14 cellular contexts compared by ENCODE assay signal in genomic region chr20:3935295-3935955, GRCh38. TPM values are rescaled to one million over a fixed set of nuclear protein-coding genes. Genes with fewer than 3 reads are reported as not detected.
DNase-seq lines count a peak whose midpoint lies in the region; ATAC-seq and TF ChIP-seq lines count a peak whose summit lies in the region.
"Had no signal": no experiment of that assay in that cellular context is flagged by ENCODE, and none has a peak within 500 bp of the region (broad histone marks: within the 10 kb centered on the region; RNA-seq: fewer than 3 reads in every experiment).

No MANE protein-coding gene starts in this region.

- H3K4me1 Mint-ChIP-seq in CD4-positive, alpha-beta memory T cell, result peaks cover 9 to 36% (median 24%) of the 10 kb centered on the region in 4 donors
- peaks cover 51% of the 10 kb centered on the region for H3K4me1 Mint-ChIP-seq in glutamatergic neuron (ENCODE audit: low read depth, unreplicated experiment)
- H3K4me1 Mint-ChIP-seq in activated CD8-positive, alpha-beta T cell treated with anti-CD3 and anti-CD28 coated beads, Interleukin-2, amount 10 ng/mL, durations not matched to agents 7 days and 5 days (ENCODE audit: low read depth), result peaks cover 18% of the 10 kb centered on the region

- no peak for ATAC-seq in activated CD8-positive, alpha-beta T cell treated with anti-CD3 and anti-CD28 coated beads, Interleukin-2, amount 10 ng/mL, durations not matched to agents 7 days and 5 days
- ATAC-seq in GM19397 (IDR thresholded peaks at IDR 0.05; ENCODE audit: unreplicated experiment), result no peak
- ATAC-seq in GM18870 (IDR thresholded peaks at IDR 0.05; ENCODE audit: unreplicated experiment), result no peak

- H3K4me3 Mint-ChIP-seq in CD4-positive, alpha-beta memory T cell, result no peak overlapping the region
- peak overlapping the region; percentile 38 for H3K4me3 Mint-ChIP-seq in glutamatergic neuron (ENCODE audit: unreplicated experiment)
- H3K4me3 Mint-ChIP-seq in activated CD8-positive, alpha-beta T cell treated with anti-CD3 and anti-CD28 coated beads, Interleukin-2, amount 10 ng/mL, durations not matched to agents 7 days and 5 days, result no peak overlapping the region
- H3K4me3 Mint-ChIP-seq: activated naive CD4-positive, alpha-beta T cell treated with anti-CD3 and anti-CD28 coated beads, Interleukin-2, amount 10 ng/mL, durations not matched to agents 7 days and 5 days; type B pancreatic cell had no signal

- DNase-seq in CD4-positive, alpha-beta memory T cell, result no peak
- DNase-seq in RWPE1 (ENCODE audit: low spot score) (no peak), glutamatergic neuron (no peak), spleen (no peak), SIG-M5 treated with dmso at 0.1 percent for 504 hours (lab: John Stamatoyannopoulos, UW; ENCODE audit: unreplicated experiment) (no peak)
- DNase-seq in activated CD8-positive, alpha-beta T cell treated with anti-CD3 and anti-CD28 coated beads, Interleukin-2, amount 10 ng/mL, durations not matched to agents 7 days and 5 days, result no peak
- DNase-seq: activated naive CD4-positive, alpha-beta T cell treated with anti-CD3 and anti-CD28 coated beads, Interleukin-2, amount 10 ng/mL, durations not matched to agents 7 days and 5 days; effector memory CD4-positive, alpha-beta T cell; NCI-H146; Peyer's patch; stimulated activated CD4-positive, alpha-beta T cell treated with anti-CD3 and anti-CD28 coated beads, Interleukin-4, amount 100 ng/mL, for 1 hour had no signal

- CTCF ChIA-PET in CD4-positive, alpha-beta memory T cell (lab: Charles Lee; ENCODE audit: partially characterized antibody), result no interaction called here
- CTCF ChIA-PET in RWPE1 (lab: Yijun Ruan, JAX), result interaction anchor here (0.6 kb wide), 1 partner anchor 259 kb away, joined by 3 read pairs; no protein-coding TSS in a partner anchor
- CTCF ChIA-PET in activated CD8-positive, alpha-beta T cell treated with anti-CD3 and anti-CD28 coated beads, Interleukin-2, amount 10 ng/mL, durations not matched to agents 7 days and 5 days (lab: Charles Lee), result no interaction called here

- peak overlapping the region in 6 of 7 donors; percentile 24 to 87 (median 66) for H3K27ac Mint-ChIP-seq in CD4-positive, alpha-beta memory T cell
- peak overlapping the region; percentile 81 for H3K27ac Mint-ChIP-seq in glutamatergic neuron (ENCODE audit: unreplicated experiment)
- no peak overlapping the region for H3K27ac Mint-ChIP-seq in activated CD8-positive, alpha-beta T cell treated with anti-CD3 and anti-CD28 coated beads, Interleukin-2, amount 10 ng/mL, durations not matched to agents 7 days and 5 days
- H3K27ac Mint-ChIP-seq: activated naive CD4-positive, alpha-beta T cell treated with anti-CD3 and anti-CD28 coated beads, Interleukin-2, amount 10 ng/mL, durations not matched to agents 7 days and 5 days; type B pancreatic cell had no signal

- POLR2A ChIA-PET in CD4-positive, alpha-beta memory T cell (lab: Charles Lee; ENCODE audit: partially characterized antibody), result interaction anchor here (1.0 kb wide), 1 partner anchor 29 kb away, joined by 3 read pairs; no protein-coding TSS in a partner anchor
- POLR2A ChIA-PET in RWPE1 (lab: Yijun Ruan, JAX; ENCODE audit: low non-redundant PET), result no interaction called here
- POLR2A ChIA-PET in activated CD8-positive, alpha-beta T cell treated with anti-CD3 and anti-CD28 coated beads, Interleukin-2, amount 10 ng/mL, durations not matched to agents 7 days and 5 days (lab: Charles Lee), result no interaction called here

- peaks cover 0 to 12% (median 4%) of the 10 kb centered on the region in 8 donors for H3K9me3 Mint-ChIP-seq in CD4-positive, alpha-beta memory T cell
- H3K9me3 Mint-ChIP-seq in glutamatergic neuron (ENCODE audit: unreplicated experiment), result peaks cover 12% of the 10 kb centered on the region
- peaks cover 3% of the 10 kb centered on the region for H3K9me3 Mint-ChIP-seq in activated CD8-positive, alpha-beta T cell treated with anti-CD3 and anti-CD28 coated beads, Interleukin-2, amount 10 ng/mL, durations not matched to agents 7 days and 5 days (ENCODE audit: insufficient read depth)
- H3K9me3 Mint-ChIP-seq: type B pancreatic cell had no signal

- no peak overlapping the region for H3K4me3 ChIP-seq in CD4-positive, alpha-beta memory T cell (ENCODE audit: low read length in 2 of 2)
- H3K4me3 ChIP-seq in spleen, result no peak overlapping the region
- H3K4me3 ChIP-seq: Peyer's patch had no signal

- no peaks in the 10 kb centered on the region for H3K27me3 ChIP-seq in CD4-positive, alpha-beta memory T cell (ENCODE audit: insufficient read depth, low read length)
- H3K27me3 ChIP-seq in spleen (replicated peaks in 1 of 7), result no peaks in the 10 kb centered on the region
- H3K27me3 ChIP-seq: Peyer's patch had no signal

- H3K4me1 ChIP-seq in CD4-positive, alpha-beta memory T cell (ENCODE audit: insufficient read depth, low read length), result peaks cover 18% of the 10 kb centered on the region
- H3K4me1 ChIP-seq in spleen, result peaks cover 5 to 52% (median 30%) of the 10 kb centered on the region in 6 donors

- TF ChIP-seq CTCF in RWPE1 (conservative IDR thresholded peaks at IDR 0.05; ENCODE audit: low read depth), result no peak
- TF ChIP-seq CTCF in glutamatergic neuron (IDR thresholded peaks at IDR 0.05; ENCODE audit: partially characterized antibody, unreplicated experiment), result no peak
- TF ChIP-seq CTCF in spleen (IDR thresholded peaks at IDR 0.05 in 8 of 11, conservative IDR thresholded peaks at IDR 0.05 in 3 of 11), result no peak

- no peaks in the 10 kb centered on the region for H3K36me3 ChIP-seq in CD4-positive, alpha-beta memory T cell (ENCODE audit: insufficient read depth, low read length)
- H3K36me3 ChIP-seq in spleen, result peaks cover 0 to 85% (median 9%) of the 10 kb centered on the region in 6 donors
- H3K36me3 ChIP-seq: Peyer's patch had no signal

- peaks cover 37 to 43% of the 10 kb centered on the region in 2 donors for H3K36me3 Mint-ChIP-seq in CD4-positive, alpha-beta memory T cell
- H3K36me3 Mint-ChIP-seq in glutamatergic neuron (ENCODE audit: unreplicated experiment), result peaks cover 27% of the 10 kb centered on the region
- peaks cover 37% of the 10 kb centered on the region for H3K36me3 Mint-ChIP-seq in activated CD8-positive, alpha-beta T cell treated with anti-CD3 and anti-CD28 coated beads, Interleukin-2, amount 10 ng/mL, durations not matched to agents 7 days and 5 days (ENCODE audit: low read depth)

- H3K9me3 ChIP-seq in CD4-positive, alpha-beta memory T cell (ENCODE audit: control insufficient read depth in 1 of 2, low read length in 2 of 2), result no peaks in the 10 kb centered on the region
- H3K9me3 ChIP-seq in spleen, result peaks cover 0 to 21% (median 0%) of the 10 kb centered on the region in 8 donors
- H3K9me3 ChIP-seq: Peyer's patch had no signal

- no peak overlapping the region for H3K27ac ChIP-seq in CD4-positive, alpha-beta memory T cell (ENCODE audit: low read depth, low read length)
- H3K27ac ChIP-seq in RWPE1, result 0 out of 2 replicates have a peak overlapping the region, but pooled peaks have one; percentile 3
- peak overlapping the region in 7 of 8 donors; percentile 7 to 85 (median 41) for H3K27ac ChIP-seq in spleen

- no peaks in the 10 kb centered on the region for H3K27me3 Mint-ChIP-seq in CD4-positive, alpha-beta memory T cell
- H3K27me3 Mint-ChIP-seq in glutamatergic neuron (ENCODE audit: unreplicated experiment), result peaks cover 16% of the 10 kb centered on the region
- no peaks in the 10 kb centered on the region for H3K27me3 Mint-ChIP-seq in activated CD8-positive, alpha-beta T cell treated with anti-CD3 and anti-CD28 coated beads, Interleukin-2, amount 10 ng/mL, durations not matched to agents 7 days and 5 days (ENCODE audit: low read depth)
- H3K27me3 Mint-ChIP-seq: activated naive CD4-positive, alpha-beta T cell treated with anti-CD3 and anti-CD28 coated beads, Interleukin-2, amount 10 ng/mL, durations not matched to agents 7 days and 5 days; type B pancreatic cell had no signal

- WGBS in spleen, 5 donors, result 67 to 72% (median 70%) methylated on average over 6 of the region's 6 CpGs

- intact Hi-C loops in CD4-positive, alpha-beta memory T cell (cut with micrococcal nuclease), result no loop called here
- intact Hi-C loops in spleen (cut with DNase I; ENCODE audit: low total_unique reads), result no loop called here

- TF ChIP-seq POLR2A in spleen (IDR thresholded peaks at IDR 0.05), result no peak

RNA-seq across cellular contexts. Expression of gene PANK2, which starts 46.2 kb away (rescaled TPM):
- 10 to 100 TPM; 71.4 to 80.5 TPM for total RNA-seq in CD4-positive, alpha-beta memory T cell
- polyA plus RNA-seq in CD4-positive, alpha-beta memory T cell, result 10 to 100 TPM; 48.5 to 54.3 TPM
- total RNA-seq in glutamatergic neuron (ENCODE audit: unreplicated experiment) (60.3 TPM), spleen (10 to 100 TPM; 45.5 to 74.4 (median 67.9) TPM)
- 10 to 100 TPM; 23.0 to 36.2 (median 32.3) TPM for polyA plus RNA-seq in spleen
- total RNA-seq in activated CD8-positive, alpha-beta T cell treated with anti-CD3 and anti-CD28 coated beads, Interleukin-2, amount 10 ng/mL, durations not matched to agents 7 days and 5 days, result 10 to 100 TPM; 73.1 to 74.4 TPM
